ENCODE assay signal across 8 cellular contexts in genomic region chr10:58512470-58513188, GRCh38. TPM values are rescaled to one million over a fixed set of nuclear protein-coding genes. Genes with fewer than 3 reads are reported as not detected.
DNase-seq lines count a peak whose midpoint lies in the region; ATAC-seq, FAIRE-seq and TF ChIP-seq lines count a peak whose summit lies in the region.

A gene with protein sequence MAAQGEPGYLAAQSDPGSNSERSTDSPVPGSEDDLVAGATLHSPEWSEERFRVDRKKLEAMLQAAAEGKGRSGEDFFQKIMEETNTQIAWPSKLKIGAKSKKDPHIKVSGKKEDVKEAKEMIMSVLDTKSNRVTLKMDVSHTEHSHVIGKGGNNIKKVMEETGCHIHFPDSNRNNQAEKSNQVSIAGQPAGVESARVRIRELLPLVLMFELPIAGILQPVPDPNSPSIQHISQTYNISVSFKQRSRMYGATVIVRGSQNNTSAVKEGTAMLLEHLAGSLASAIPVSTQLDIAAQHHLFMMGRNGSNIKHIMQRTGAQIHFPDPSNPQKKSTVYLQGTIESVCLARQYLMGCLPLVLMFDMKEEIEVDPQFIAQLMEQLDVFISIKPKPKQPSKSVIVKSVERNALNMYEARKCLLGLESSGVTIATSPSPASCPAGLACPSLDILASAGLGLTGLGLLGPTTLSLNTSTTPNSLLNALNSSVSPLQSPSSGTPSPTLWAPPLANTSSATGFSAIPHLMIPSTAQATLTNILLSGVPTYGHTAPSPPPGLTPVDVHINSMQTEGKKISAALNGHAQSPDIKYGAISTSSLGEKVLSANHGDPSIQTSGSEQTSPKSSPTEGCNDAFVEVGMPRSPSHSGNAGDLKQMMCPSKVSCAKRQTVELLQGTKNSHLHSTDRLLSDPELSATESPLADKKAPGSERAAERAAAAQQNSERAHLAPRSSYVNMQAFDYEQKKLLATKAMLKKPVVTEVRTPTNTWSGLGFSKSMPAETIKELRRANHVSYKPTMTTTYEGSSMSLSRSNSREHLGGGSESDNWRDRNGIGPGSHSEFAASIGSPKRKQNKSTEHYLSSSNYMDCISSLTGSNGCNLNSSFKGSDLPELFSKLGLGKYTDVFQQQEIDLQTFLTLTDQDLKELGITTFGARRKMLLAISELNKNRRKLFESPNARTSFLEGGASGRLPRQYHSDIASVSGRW (plus strand): TSS chr10:58512872. CDS start chr10:58513144, 272 bp downstream.

- no peaks in the 10 kb centered on the region for H3K9me3 ChIP-seq in colonic mucosa
- H3K9me3 ChIP-seq in kidney (ENCODE audit: control insufficient read depth in 1 of 2, low read length in 2 of 2) = no peaks in the 10 kb centered on the region
- H3K9me3 ChIP-seq in skeletal muscle tissue (ENCODE audit: control insufficient read depth in 3 of 3, low read length in 3 of 3) = no peaks in the 10 kb centered on the region

- H3K27ac ChIP-seq in colonic mucosa = peak within 1 kb of the TSS; percentile 51
- H3K27ac ChIP-seq in kidney (ENCODE audit: low read depth in 2 of 2, low read length in 2 of 2) = peak within 1 kb of the TSS; percentile 89 to 90
- H3K27ac ChIP-seq in skeletal muscle tissue (ENCODE audit: low read depth, low read length) = peak within 1 kb of the TSS; percentile 72

- CTCF ChIA-PET in AG04449 (lab: Yijun Ruan, JAX) = interaction anchor here (0.6 to 1.8 kb wide), 9 partner anchors 11 to 128 kb away, joined by 3 to 7 read pairs (median 3); no protein-coding TSS in a partner anchor

- H3K9ac ChIP-seq in colonic mucosa (ENCODE audit: low read depth in 2 of 2, low read length in 2 of 2) = peak within 1 kb of the TSS; percentile 61
- H3K9ac ChIP-seq in kidney (ENCODE audit: low read length in 2 of 2) = peak within 1 kb of the TSS; percentile 81 to 92
- H3K9ac ChIP-seq in skeletal muscle tissue (ENCODE audit: low read depth in 1 of 3, low read length in 3 of 3) = peak within 1 kb of the TSS; percentile 71 to 83 (median 79)

- H3K36me3 ChIP-seq in colonic mucosa (no peaks in the 10 kb centered on the region), kidney (ENCODE audit: control insufficient read depth in 1 of 2, insufficient read depth in 2 of 2, low read length in 2 of 2) (no peaks in the 10 kb centered on the region), skeletal muscle tissue (ENCODE audit: control insufficient read depth in 3 of 3, insufficient read depth in 3 of 3, low read length in 3 of 3) (no peaks in the 10 kb centered on the region)

- H3K4me1 ChIP-seq in colonic mucosa (no peaks in the 10 kb centered on the region), kidney (ENCODE audit: control insufficient read depth in 1 of 2, insufficient read depth in 1 of 2, low read depth in 1 of 2, low read length in 2 of 2) (peaks cover 4 to 5% of the 10 kb centered on the region in 2 donors), skeletal muscle tissue (ENCODE audit: control insufficient read depth in 3 of 3, insufficient read depth in 3 of 3, low read length in 3 of 3) (peaks cover 0 to 18% (median 2%) of the 10 kb centered on the region in 3 donors)

- H3K4me3 ChIP-seq in AG04449 (ENCODE audit: low read depth, low read length) = peak within 1 kb of the TSS; percentile 67
- H3K4me3 ChIP-seq in colonic mucosa = peak within 1 kb of the TSS; percentile 53
- peak within 1 kb of the TSS; percentile 81 to 99 for H3K4me3 ChIP-seq in kidney (ENCODE audit: low read length in 2 of 2)
- peak within 1 kb of the TSS; percentile 80 to 88 (median 82) for H3K4me3 ChIP-seq in skeletal muscle tissue (ENCODE audit: low read length in 3 of 3)

- TF ChIP-seq CTCF in AG04449 (IDR thresholded peaks at IDR 0.05; ENCODE audit: insufficient read depth, low read length, missing control alignments) (no peak), colonic mucosa (IDR thresholded peaks at IDR 0.05) (no peak), kidney (IDR thresholded peaks at IDR 0.05; ENCODE audit: borderline replicate concordance, extremely low read depth, insufficient read depth) (peak; percentile 22)

- intact Hi-C loops in colonic mucosa (cut with DNase I) = no loop called here
- intact Hi-C loops in kidney (cut with DNase I) = no loop called here

- H3K27me3 ChIP-seq in colonic mucosa (no peaks in the 10 kb centered on the region), skeletal muscle tissue (ENCODE audit: control insufficient read depth in 3 of 3, insufficient read depth in 3 of 3, low read length in 3 of 3) (peaks cover 0 to 11% (median 3%) of the 10 kb centered on the region in 3 donors)

- ATAC-seq in GM19397 (IDR thresholded peaks at IDR 0.05; ENCODE audit: unreplicated experiment) (peak; percentile 57), HG03045 (IDR thresholded peaks at IDR 0.05; ENCODE audit: unreplicated experiment) (no peak)

- FAIRE-seq in kidney (lab: Jason Lieb, UNC) = no peak

- POLR2A ChIA-PET in AG04449 (lab: Yijun Ruan, JAX) = interaction anchor here (1.0 to 1.3 kb wide), 4 partner anchors 37 to 100 kb away, joined by 3 read pairs; no protein-coding TSS in a partner anchor

- DNase-seq in AG04449 (ENCODE audit: low read depth, low spot score) = no peak
- DNase-seq in NCI-H82 treated with DMSO at 0.1 percent for 48 hours (lab: John Stamatoyannopoulos, UW; ENCODE audit: unreplicated experiment) = peak; percentile 10
- DNase-seq in colonic mucosa = peak; percentile 47
- DNase-seq in kidney = peak; percentile 85
- DNase-seq in stimulated activated CD4-positive, alpha-beta T cell treated with anti-CD3 and anti-CD28 coated beads, Interleukin-4, amount 100 ng/mL, for 24 hours = no peak

RNA-seq across cellular contexts. Expression of the gene that starts here (rescaled TPM):
- total RNA-seq in colonic mucosa (1 to 10 TPM; 1.3 to 2.9 TPM), kidney (136 TPM), skeletal muscle tissue (25.6 TPM)
- polyA plus RNA-seq in kidney (ENCODE audit: insufficient read depth, low read depth, low replicate concordance) = 21.0 TPM

Comparison
In these comparisons a context has a peak if more than half of its experiments do, and no peak if none do; other contexts are left out.
1. DNase-seq: peak in NCI-H82 treated with DMSO at 0.1 percent for 48 hours (single experiment), colonic mucosa (single experiment) and kidney (single experiment); none in AG04449 (single experiment) and stimulated activated CD4-positive, alpha-beta T cell treated with anti-CD3 and anti-CD28 coated beads, Interleukin-4, amount 100 ng/mL, for 24 hours (single experiment).
2. Peak in every context shown above with its lines, with median percentiles within 50 percentile points of each other: H3K4me3 ChIP-seq, H3K27ac ChIP-seq and H3K9ac ChIP-seq.